In the genomic region with DNA sequence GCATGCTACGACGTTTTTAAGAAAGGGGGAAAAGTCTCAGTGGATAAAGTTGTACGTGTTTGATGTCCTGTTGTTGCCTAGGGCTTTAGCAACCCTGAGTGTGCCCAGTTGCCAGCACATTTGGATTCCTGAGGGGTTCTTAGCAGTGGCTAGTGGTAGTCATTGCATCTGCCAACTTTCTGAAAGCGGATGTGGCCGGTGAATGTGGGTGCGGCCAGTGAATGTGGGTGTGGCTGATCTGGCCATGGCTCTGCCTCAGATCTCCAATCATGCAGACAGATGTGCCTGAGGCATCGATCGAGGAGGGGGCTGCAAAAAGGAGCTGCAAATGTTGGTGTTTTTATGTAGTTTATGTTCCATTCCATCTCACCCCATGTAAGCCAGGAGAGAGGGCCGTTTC, we compare ENCODE assay signal across 11 cellular contexts. TPM values are rescaled to one million over a fixed set of nuclear protein-coding genes. Genes with fewer than 3 reads are reported as not detected.
DNase-seq lines count a peak whose midpoint lies in the region; FAIRE-seq and TF ChIP-seq lines count a peak whose summit lies in the region.
"Had no signal": no experiment of that assay in that cellular context is flagged by ENCODE, and none has a peak within 500 bp of the region (broad histone marks: within the 10 kb centered on the region; RNA-seq: fewer than 3 reads in every experiment).

No MANE protein-coding gene starts in this region.

- WGBS in small intestine, 3 donors = 21 to 45% (median 33%) methylated on average over 9 of the region's 9 CpGs

- H3K27ac ChIP-seq in small intestine (ENCODE audit: low read depth in 1 of 2, low read length in 1 of 2) = peak overlapping the region; percentile 76 to 83
- no peak overlapping the region for H3K27ac ChIP-seq in CD4-positive, alpha-beta memory T cell (ENCODE audit: low read depth, low read length)

- intact Hi-C loops in CD4-positive, alpha-beta memory T cell (cut with micrococcal nuclease) = no loop called here

- H3K27me3 ChIP-seq in H7 (ENCODE audit: control insufficient read depth, insufficient read depth, low read length) = no peaks in the 10 kb centered on the region
- no peaks in the 10 kb centered on the region for H3K27me3 ChIP-seq in small intestine (ENCODE audit: control insufficient read depth in 2 of 2, insufficient read depth in 2 of 2, low read length in 2 of 2)
- no peaks in the 10 kb centered on the region for H3K27me3 ChIP-seq in CD4-positive, alpha-beta memory T cell (ENCODE audit: insufficient read depth, low read length)

- no peak overlapping the region for H3K27ac Mint-ChIP-seq in CD4-positive, alpha-beta memory T cell
- H3K27ac Mint-ChIP-seq: activated naive CD4-positive, alpha-beta T cell treated with anti-CD3 and anti-CD28 coated beads for 36 hours; T-helper 2 cell treated with Interferon-gamma antibody and Interleukin-4, amounts not matched to agents 5 μg/mL and 100 μg/mL, for 36 hours had no signal

- H3K36me3 ChIP-seq in H7 (replicated peaks; ENCODE audit: control insufficient read depth, insufficient read depth, low read length) (no peaks in the 10 kb centered on the region), small intestine (ENCODE audit: control insufficient read depth in 2 of 2, insufficient read depth in 2 of 2, low read length in 2 of 2) (no peaks in the 10 kb centered on the region)
- no peaks in the 10 kb centered on the region for H3K36me3 ChIP-seq in CD4-positive, alpha-beta memory T cell (ENCODE audit: insufficient read depth, low read length)

- H3K9me3 Mint-ChIP-seq in CD4-positive, alpha-beta memory T cell = peaks cover 0 to 18% (median 6%) of the 10 kb centered on the region in 8 donors

- no peaks in the 10 kb centered on the region for H3K36me3 Mint-ChIP-seq in CD4-positive, alpha-beta memory T cell

- H3K4me3 ChIP-seq in H7 (ENCODE audit: insufficient read depth, low read depth, low read length) (no peak overlapping the region), fibroblast of mammary gland (ENCODE audit: control insufficient read depth, low read depth, low read length) (peak overlapping the region; percentile 8), small intestine (ENCODE audit: low read depth in 1 of 2, low read length in 2 of 2) (no peak overlapping the region)
- no peak overlapping the region for H3K4me3 ChIP-seq in CD4-positive, alpha-beta memory T cell (ENCODE audit: low read length in 2 of 2)

- no peak for FAIRE-seq in small intestine (lab: Jason Lieb, UNC)

- DNase-seq in H7 = peak; percentile 30
- peak; percentile 43 for DNase-seq in RKO (ENCODE audit: low spot score)
- peak; percentile 67 for DNase-seq in fibroblast of mammary gland (ENCODE audit: low read depth)
- peak; percentile 86 for DNase-seq in small intestine
- DNase-seq in NCI-H2029 (lab: John Stamatoyannopoulos, UW) = no peak
- DNase-seq in CD4-positive, alpha-beta memory T cell = no peak
- no peak for DNase-seq in NCI-H446 treated with DMSO at 0.1 percent for 48 hours (lab: John Stamatoyannopoulos, UW)
- no peak for DNase-seq in NCI-H82 (lab: John Stamatoyannopoulos, UW)
- DNase-seq: activated naive CD4-positive, alpha-beta T cell treated with anti-CD3 and anti-CD28 coated beads for 36 hours; NCI-H2227 treated with DMSO at 0.1 percent for 48 hours had no signal

- H3K9me3 ChIP-seq in small intestine (ENCODE audit: control insufficient read depth, low read depth) = no peaks in the 10 kb centered on the region
- no peaks in the 10 kb centered on the region for H3K9me3 ChIP-seq in CD4-positive, alpha-beta memory T cell (ENCODE audit: control insufficient read depth in 1 of 2, low read length in 2 of 2)

- H3K4me3 Mint-ChIP-seq in CD4-positive, alpha-beta memory T cell = no peak overlapping the region
- H3K4me3 Mint-ChIP-seq: activated naive CD4-positive, alpha-beta T cell treated with anti-CD3 and anti-CD28 coated beads for 36 hours; T-helper 2 cell treated with Interferon-gamma antibody and Interleukin-4, amounts not matched to agents 5 μg/mL and 100 μg/mL, for 36 hours had no signal

- no peak for TF ChIP-seq CTCF in fibroblast of mammary gland (conservative IDR thresholded peaks at IDR 0.05; ENCODE audit: control insufficient read depth, insufficient read depth, low read depth, low read length)

- no peaks in the 10 kb centered on the region for H3K4me1 ChIP-seq in small intestine (ENCODE audit: control insufficient read depth in 2 of 2, insufficient read depth in 1 of 2, low read depth in 1 of 2, low read length in 1 of 2)
- H3K4me1 ChIP-seq in CD4-positive, alpha-beta memory T cell (ENCODE audit: insufficient read depth, low read length) = no peaks in the 10 kb centered on the region

- CTCF ChIA-PET in CD4-positive, alpha-beta memory T cell (lab: Charles Lee; ENCODE audit: partially characterized antibody) = no interaction called here

- H3K4me1 Mint-ChIP-seq in CD4-positive, alpha-beta memory T cell = no peaks in the 10 kb centered on the region

- POLR2A ChIA-PET in CD4-positive, alpha-beta memory T cell (lab: Charles Lee; ENCODE audit: partially characterized antibody) = no interaction called here

- no peaks in the 10 kb centered on the region for H3K27me3 Mint-ChIP-seq in CD4-positive, alpha-beta memory T cell

RNA-seq across cellular contexts. Expression of gene FAT1, which starts 41.5 kb away (rescaled TPM):
- 83.9 and 108 TPM in 2 replicates for total RNA-seq in H7 (2014; rRNA removed; shearing (Covaris generic))
- 10 to 100 TPM; 62.4 to 99.3 (median 67.8) TPM for polyA plus RNA-seq in small intestine
- total RNA-seq in CD4-positive, alpha-beta memory T cell = not detected
- polyA plus RNA-seq in CD4-positive, alpha-beta memory T cell = not detected

Comparison
In these comparisons a context has a peak if more than half of its experiments do, and no peak if none do; other contexts are left out.
1. DNase-seq: peak in H7 (single experiment), RKO (single experiment), fibroblast of mammary gland (single experiment) and small intestine (single experiment); none in NCI-H2029 (single experiment), CD4-positive, alpha-beta memory T cell (0 of 5), NCI-H446 treated with DMSO at 0.1 percent for 48 hours (single experiment) and NCI-H82 (single experiment).
2. RNA of gene FAT1, which starts 41.5 kb away (total RNA-seq): 83.9 to 108 TPM in H7; not detected in CD4-positive, alpha-beta memory T cell; every median in the first group is over 10 times any median in the second.